8 cellular contexts compared by ENCODE assay signal in the genomic region with DNA sequence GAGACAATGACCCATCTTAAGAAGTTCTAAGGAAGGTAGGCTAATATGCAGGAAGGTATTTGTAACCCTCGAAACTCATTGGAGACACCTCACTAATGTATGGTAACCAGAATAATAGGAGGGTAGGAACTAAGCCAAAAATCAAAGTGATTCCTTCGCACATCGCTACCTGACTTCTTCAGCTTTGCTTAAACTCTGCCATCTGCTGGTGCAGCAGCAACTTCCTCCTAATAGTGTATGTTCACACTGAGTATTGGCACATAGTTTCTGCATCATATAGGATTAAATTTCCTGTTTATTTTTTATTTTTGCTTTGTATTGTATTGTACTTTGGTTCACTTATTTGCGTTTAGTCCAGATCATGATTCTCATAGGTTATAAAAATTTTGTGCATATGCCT.
DNase-seq lines count a peak whose midpoint lies in the region; ATAC-seq and TF ChIP-seq lines count a peak whose summit lies in the region.

No MANE protein-coding gene starts in this region.

- CTCF ChIA-PET in Panc1 (lab: Charles Lee): interaction anchor here (1.2 kb wide), 1 partner anchor 258 kb away, joined by 3 read pairs; no protein-coding TSS in a partner anchor

- in situ Hi-C loops in Panc1 (cut with HindIII; ENCODE audit: low pct_unique_long_range_greater_than_20kb, low sequenced_read_pairs): no loop called here

- DNase-seq in COLO668 (lab: John Stamatoyannopoulos, UW; ENCODE audit: unreplicated experiment): peak; percentile 23
- DNase-seq in Panc1 (ENCODE audit: low read depth, low spot score): no peak
- peak; percentile 11 for DNase-seq in iPS DF 4.7 (ENCODE audit: extremely low read depth, low spot score)
- no peak for DNase-seq in suprapubic skin (ENCODE audit: low spot score in 2 of 2)
- no peak for DNase-seq in activated T-cell treated with anti-CD3 and anti-CD28 coated beads, Interleukin-2, amount 50 U/mL, for 1 hour
- DNase-seq in NCI-H1930 (lab: John Stamatoyannopoulos, UW): no peak
- DNase-seq in middle frontal gyrus (ENCODE audit: extremely low spot score, low spot score): no peak

- ATAC-seq in HG03066 (IDR thresholded peaks at IDR 0.05; ENCODE audit: low read depth, unreplicated experiment): peak; percentile 71
- ATAC-seq in Panc1: no peak

- H3K27me3 ChIP-seq in Panc1 (ENCODE audit: control insufficient read depth, insufficient read depth, low read length) (no peaks in the 10 kb centered on the region), suprapubic skin (no peaks in the 10 kb centered on the region)

- no peak for TF ChIP-seq POLR2A in suprapubic skin (IDR thresholded peaks at IDR 0.05)

- intact Hi-C loops in Panc1 (cut with micrococcal nuclease; ENCODE audit: unreplicated experiment): loop anchor here (5.0 to 10.0 kb wide), 2 partner anchors 127 to 260 kb away; no protein-coding TSS in a partner anchor

- BruUV-seq in Panc1 (replicated peaks; lab: Mats Ljungman, UMichigan): no TSS peak

- TF ChIP-seq CTCF in Panc1 (IDR thresholded peaks at IDR 0.05) (peak; percentile 39; the same call in 1 of the 2 replicates), suprapubic skin (IDR thresholded peaks at IDR 0.05) (no peak)

- H3K9me3 ChIP-seq in Panc1 (ENCODE audit: control insufficient read depth, insufficient read depth, low read depth, low read length): no peaks in the 10 kb centered on the region
- H3K9me3 ChIP-seq in suprapubic skin: no peaks in the 10 kb centered on the region

- 58% methylated on average over 4 of the region's 4 CpGs for WGBS in suprapubic skin

- H3K4me3 ChIP-seq in Panc1 (ENCODE audit: low read depth in 2 of 2, low read length in 2 of 2) (no peak overlapping the region), suprapubic skin (no peak overlapping the region)

- no peaks in the 10 kb centered on the region for H3K36me3 ChIP-seq in Panc1 (ENCODE audit: control insufficient read depth, insufficient read depth, low read length)
- H3K36me3 ChIP-seq in suprapubic skin: no peaks in the 10 kb centered on the region

- POLR2A ChIA-PET in Panc1 (lab: Charles Lee): interaction anchor here (0.6 kb wide), 1 partner anchor 727 kb away, joined by 3 read pairs; no protein-coding TSS in a partner anchor

- no peak overlapping the region for H3K27ac ChIP-seq in Panc1 (ENCODE audit: low read length)
- no peak overlapping the region for H3K27ac ChIP-seq in suprapubic skin

- TF ChIP-seq EP300 in suprapubic skin (IDR thresholded peaks at IDR 0.05): no peak

- no peaks in the 10 kb centered on the region for H3K4me1 ChIP-seq in Panc1 (ENCODE audit: control insufficient read depth, insufficient read depth, low read length)
- no peaks in the 10 kb centered on the region for H3K4me1 ChIP-seq in suprapubic skin

Comparison
In these comparisons a context has a peak if more than half of its experiments do, and no peak if none do; other contexts are left out.
1. DNase-seq: peak in COLO668 (single experiment) and iPS DF 4.7 (single experiment); none in Panc1 (single experiment), suprapubic skin (0 of 2), activated T-cell treated with anti-CD3 and anti-CD28 coated beads, Interleukin-2, amount 50 U/mL, for 1 hour (single experiment), NCI-H1930 (0 of 2) and middle frontal gyrus (single experiment).